ENCODE assay signal across 20 cellular contexts in genomic region chr1:24568475-24568874, GRCh38. TPM values are rescaled to one million over a fixed set of nuclear protein-coding genes. Genes with fewer than 3 reads are reported as not detected.
A peak's percentile ranks its signal among the peaks of the same experiment; 100 is the strongest.
DNase-seq lines count a peak whose midpoint lies in the region; ATAC-seq and TF ChIP-seq lines count a peak whose summit lies in the region.
"Had no signal": no experiment of that assay in that cellular context is flagged by ENCODE, and none has a peak within 500 bp of the region (broad histone marks: within the 10 kb centered on the region; RNA-seq: fewer than 3 reads in every experiment).

No MANE protein-coding gene starts in this region.

- no peaks in the 10 kb centered on the region for H3K9me3 ChIP-seq in BLaER1 treated with 17β-estradiol and CSF1 and Interleukin-3, amounts not matched to agents 10 nM and 100 nM (replicated peaks in 1 of 11)
- H3K9me3 ChIP-seq in SK-N-MC (ENCODE audit: low read depth, low read length) = no peaks in the 10 kb centered on the region
- H3K9me3 ChIP-seq in right lobe of liver = no peaks in the 10 kb centered on the region
- H3K9me3 ChIP-seq in prostate gland = no peaks in the 10 kb centered on the region
- H3K9me3 ChIP-seq: adrenal gland, esophagus squamous epithelium, gastrocnemius medialis, MG63, SJCRH30 had no signal

- TF ChIP-seq CTCF in right lobe of liver (IDR thresholded peaks at IDR 0.05) = no peak
- TF ChIP-seq CTCF in prostate gland (IDR thresholded peaks at IDR 0.05) = no peak

- no peak overlapping the region for H3K9ac ChIP-seq in BLaER1 treated with 17β-estradiol and CSF1 and Interleukin-3, amounts not matched to agents 10 nM and 100 nM
- H3K9ac ChIP-seq in SK-N-MC (ENCODE audit: insufficient read length) = peak overlapping the region; percentile 49

- no peaks in the 10 kb centered on the region for H3K27me3 ChIP-seq in BLaER1 treated with 17β-estradiol and CSF1 and Interleukin-3, amounts not matched to agents 10 nM and 100 nM
- H3K27me3 ChIP-seq in right lobe of liver (no peaks in the 10 kb centered on the region), prostate gland (replicated peaks; ENCODE audit: insufficient read depth) (no peaks in the 10 kb centered on the region)
- H3K27me3 ChIP-seq: adrenal gland, esophagus squamous epithelium, gastrocnemius medialis, MG63 had no signal

- no peak overlapping the region for H3K4me3 ChIP-seq in BLaER1 treated with 17β-estradiol and CSF1 and Interleukin-3, amounts not matched to agents 10 nM and 100 nM
- H3K4me3 ChIP-seq in SK-N-MC (peak overlapping the region; percentile 50), right lobe of liver (no peak overlapping the region), prostate gland (no peak overlapping the region)
- H3K4me3 ChIP-seq: adrenal gland, coronary artery, esophagus squamous epithelium, gastrocnemius medialis, MG63, SJCRH30 had no signal

- intact Hi-C loops in right lobe of liver (cut with DNase I) = no loop called here
- intact Hi-C loops in prostate gland (cut with DNase I) = no loop called here

- TF ChIP-seq POLR2A in right lobe of liver (IDR thresholded peaks at IDR 0.05) (no peak), prostate gland (IDR thresholded peaks at IDR 0.05) (no peak)

- H3K4me1 ChIP-seq in BLaER1 treated with 17β-estradiol and CSF1 and Interleukin-3, amounts not matched to agents 10 nM and 100 nM = peaks cover 25 to 41% (median 36%) of the 10 kb centered on the region in 10 experiments; a peak in 19 of 20 replicates
- H3K4me1 ChIP-seq in right lobe of liver (peaks cover 0 to 25% (median 10%) of the 10 kb centered on the region in 4 donors), prostate gland (replicated peaks) (no peaks in the 10 kb centered on the region)
- H3K4me1 ChIP-seq: adrenal gland, gastrocnemius medialis, SJCRH30 had no signal

- no peak for DNase-seq in SK-N-MC (ENCODE audit: low read depth, low spot score)
- no peak for DNase-seq in right lobe of liver
- DNase-seq in prostate gland (ENCODE audit: low spot score) = no peak
- DNase-seq in NCI-H1417 treated with DMSO at 0.1 percent for 48 hours (lab: John Stamatoyannopoulos, UW) = no peak
- no peak for DNase-seq in DMS79 (lab: John Stamatoyannopoulos, UW)
- no peak for DNase-seq in DMS 273 treated with DMSO at 0.1 percent for 48 hours (lab: John Stamatoyannopoulos, UW)
- DNase-seq: activated CD4-positive, alpha-beta T cell treated with anti-CD3 and anti-CD28 coated beads for 4 hours; activated T-cell treated with anti-CD3 and anti-CD28 coated beads, Interleukin-2, amount 50 U/mL, for 4 hours; esophagus squamous epithelium; gastrocnemius medialis; MG63; NCI-H510A; NK-92 treated with Interleukin-12 subunit alpha and Interleukin-12 subunit beta, amount 100 ng/mL, for 24 hours; SJCRH30; stimulated activated CD4-positive, alpha-beta T cell treated with anti-CD3 and anti-CD28 coated beads, Interleukin-2, amount 100 ng/mL, for 48 hours; stimulated activated naive B cell treated with anti-CD40 and anti-IgM and Interleukin-4, amounts not matched to agents 10 μg/mL and 1 μg/mL and 100 μg/mL, for 72 hours had no signal

- peak overlapping the region in 7 of 11 experiments; percentile 5 to 38 (median 29); a peak in 5 of 22 replicates for H3K4me2 ChIP-seq in BLaER1 treated with 17β-estradiol and CSF1 and Interleukin-3, amounts not matched to agents 10 nM and 100 nM

- WGBS in right lobe of liver (ENCODE audit: insufficient coverage, low coverage, low lambda C conversion rate, missing lambda C conversion rate) = 14% methylated on average over 1 of the region's 2 CpGs
- 85% methylated on average over 2 of the region's 2 CpGs for WGBS in prostate gland

- no peak for ATAC-seq in right lobe of liver
- no peak for ATAC-seq in GM21737 (IDR thresholded peaks at IDR 0.05; ENCODE audit: unreplicated experiment)
- ATAC-seq: activated T-cell treated with anti-CD3 and anti-CD28 coated beads, Interleukin-2, amount 50 U/mL, for 4 hours; gastrocnemius medialis had no signal

- no peaks in the 10 kb centered on the region; a peak in 1 of 22 replicates for H4K20me1 ChIP-seq in BLaER1 treated with 17β-estradiol and CSF1 and Interleukin-3, amounts not matched to agents 10 nM and 100 nM

- no peaks in the 10 kb centered on the region for H3K36me3 ChIP-seq in BLaER1 treated with 17β-estradiol and CSF1 and Interleukin-3, amounts not matched to agents 10 nM and 100 nM
- H3K36me3 ChIP-seq in SK-N-MC (ENCODE audit: insufficient read depth, low read length) (no peaks in the 10 kb centered on the region), right lobe of liver (no peaks in the 10 kb centered on the region), prostate gland (no peaks in the 10 kb centered on the region)
- H3K36me3 ChIP-seq: adrenal gland, esophagus squamous epithelium, gastrocnemius medialis, MG63, SJCRH30 had no signal

- H3K27ac ChIP-seq in BLaER1 treated with 17β-estradiol and CSF1 and Interleukin-3, amounts not matched to agents 10 nM and 100 nM = no peak overlapping the region
- peak overlapping the region; percentile 65; the same call in 1 of the 2 replicates for H3K27ac ChIP-seq in SK-N-MC
- H3K27ac ChIP-seq in right lobe of liver = peak overlapping the region in 2 of 3 donors; percentile 85 to 92
- peak overlapping the region; percentile 47 to 67 for H3K27ac ChIP-seq in prostate gland
- H3K27ac ChIP-seq: adrenal gland, coronary artery, esophagus squamous epithelium, gastrocnemius medialis, SJCRH30 had no signal

RNA-seq across cellular contexts. Expression of gene NCMAP, which starts 12.6 kb away (rescaled TPM):
- total RNA-seq in right lobe of liver (1 to 10 TPM in 3 of 6 experiments, under 1 TPM in 3; 0.81 to 2.6 (median 0.99) TPM), prostate gland (1 to 10 TPM; 2.0 to 7.7 TPM)
- total RNA-seq: SJCRH30 had no signal

Comparison
In these comparisons a context has a peak if more than half of its experiments do, and no peak if none do; other contexts are left out.
1. H3K27ac ChIP-seq: peak in SK-N-MC (single experiment), right lobe of liver (2 of 3) and prostate gland (2 of 2); none in BLaER1 treated with 17β-estradiol and CSF1 and Interleukin-3, amounts not matched to agents 10 nM and 100 nM (0 of 11).